ENCODE assay signal across 9 cellular contexts in genomic region chr5:154190652-154191304, GRCh38. TPM values are rescaled to one million over a fixed set of nuclear protein-coding genes. Genes with fewer than 3 reads are reported as not detected.
DNase-seq lines count a peak whose midpoint lies in the region; ATAC-seq, FAIRE-seq and TF ChIP-seq lines count a peak whose summit lies in the region.
"Had no signal": no experiment of that assay in that cellular context is flagged by ENCODE, and none has a peak within 500 bp of the region (broad histone marks: within the 10 kb centered on the region; RNA-seq: fewer than 3 reads in every experiment).

A gene with protein sequence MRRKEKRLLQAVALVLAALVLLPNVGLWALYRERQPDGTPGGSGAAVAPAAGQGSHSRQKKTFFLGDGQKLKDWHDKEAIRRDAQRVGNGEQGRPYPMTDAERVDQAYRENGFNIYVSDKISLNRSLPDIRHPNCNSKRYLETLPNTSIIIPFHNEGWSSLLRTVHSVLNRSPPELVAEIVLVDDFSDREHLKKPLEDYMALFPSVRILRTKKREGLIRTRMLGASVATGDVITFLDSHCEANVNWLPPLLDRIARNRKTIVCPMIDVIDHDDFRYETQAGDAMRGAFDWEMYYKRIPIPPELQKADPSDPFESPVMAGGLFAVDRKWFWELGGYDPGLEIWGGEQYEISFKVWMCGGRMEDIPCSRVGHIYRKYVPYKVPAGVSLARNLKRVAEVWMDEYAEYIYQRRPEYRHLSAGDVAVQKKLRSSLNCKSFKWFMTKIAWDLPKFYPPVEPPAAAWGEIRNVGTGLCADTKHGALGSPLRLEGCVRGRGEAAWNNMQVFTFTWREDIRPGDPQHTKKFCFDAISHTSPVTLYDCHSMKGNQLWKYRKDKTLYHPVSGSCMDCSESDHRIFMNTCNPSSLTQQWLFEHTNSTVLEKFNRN (plus strand): TSS chr5:154190733. CDS start chr5:154190867, 134 bp downstream.

- H3K9ac ChIP-seq in SU-DHL-6 (ENCODE audit: low read length) = peak within 1 kb of the TSS; percentile 74

- no peaks in the 10 kb centered on the region for H3K79me2 ChIP-seq in SU-DHL-6 (ENCODE audit: insufficient read depth, low read length)

- H3K4me2 ChIP-seq in SU-DHL-6 (ENCODE audit: low read depth, low read length, poor library complexity, severe bottlenecking) = peak within 1 kb of the TSS; percentile 92

- FAIRE-seq in bronchial epithelial cell (lab: Jason Lieb, UNC) = no peak
- FAIRE-seq: G401.6 had no signal

- H3K36me3 ChIP-seq in SU-DHL-6 (ENCODE audit: low read length) (no peaks in the 10 kb centered on the region), bronchial epithelial cell (ENCODE audit: control insufficient read depth, insufficient read depth, low read length) (no peaks in the 10 kb centered on the region)

- H3K27me3 ChIP-seq in SU-DHL-6 (ENCODE audit: low read length) = no peaks in the 10 kb centered on the region
- H3K27me3 ChIP-seq in bronchial epithelial cell (ENCODE audit: control insufficient read depth, insufficient read depth, low read length) = peaks cover 5% of the 10 kb centered on the region

- no peaks in the 10 kb centered on the region for H4K20me1 ChIP-seq in SU-DHL-6 (ENCODE audit: low read depth, low read length)

- DNase-seq in NCI-H1105 treated with DMSO at 0.1 percent for 48 hours (lab: John Stamatoyannopoulos, UW) (peak; percentile 30), NCI-H1105 (lab: John Stamatoyannopoulos, UW) (no peak), HK-2 (ENCODE audit: unreplicated experiment) (peak; percentile 54), bronchial epithelial cell (ENCODE audit: low read depth) (no peak), iPS-NIHi11 (ENCODE audit: low spot score) (peak; percentile 87), skeletal muscle cell (ENCODE audit: low read depth) (no peak)

- no peaks in the 10 kb centered on the region for H3F3A ChIP-seq in SU-DHL-6 (ENCODE audit: insufficient read depth)

- H3K9me2 ChIP-seq in SU-DHL-6 (replicated peaks; ENCODE audit: insufficient read depth, low read length) = no peaks in the 10 kb centered on the region

- TF ChIP-seq CTCF in SU-DHL-6 (IDR thresholded peaks at IDR 0.05; ENCODE audit: insufficient read depth, low read length, poor library complexity, severe bottlenecking) = no peak
- TF ChIP-seq CTCF in bronchial epithelial cell (IDR thresholded peaks at IDR 0.05; ENCODE audit: insufficient read depth, low read length, severe bottlenecking) = no peak

- peak within 1 kb of the TSS; percentile 99 for H3K4me3 ChIP-seq in SU-DHL-6 (ENCODE audit: insufficient read depth, low read length, poor library complexity, severe bottlenecking)
- peak within 1 kb of the TSS; percentile 64 for H3K4me3 ChIP-seq in bronchial epithelial cell (ENCODE audit: low read depth, low read length)
- H3K4me3 ChIP-seq in skeletal muscle cell (ENCODE audit: low read depth, low read length) = peak within 1 kb of the TSS; percentile 94

- no peaks in the 10 kb centered on the region for H3K9me3 ChIP-seq in SU-DHL-6 (ENCODE audit: insufficient read depth, low read length)

- peak within 1 kb of the TSS; percentile 90 for H2AFZ ChIP-seq in SU-DHL-6 (ENCODE audit: low read depth, low read length, severe bottlenecking)

- peak; percentile 74 for ATAC-seq in GM21360 (IDR thresholded peaks at IDR 0.05; ENCODE audit: unreplicated experiment)

- peak within 1 kb of the TSS; percentile 35 for H3K27ac ChIP-seq in SU-DHL-6 (ENCODE audit: low read depth, low read length)

RNA-seq across cellular contexts. Expression of the gene that starts here (rescaled TPM):
- 3.9 and 6.5 TPM in 2 replicates for total RNA-seq in bronchial epithelial cell

Comparison
In these comparisons a context has a peak if more than half of its experiments do, and no peak if none do; other contexts are left out.
1. DNase-seq: peak in NCI-H1105 treated with DMSO at 0.1 percent for 48 hours (single experiment), HK-2 (single experiment) and iPS-NIHi11 (single experiment); none in NCI-H1105 (single experiment), bronchial epithelial cell (single experiment) and skeletal muscle cell (single experiment).
2. Peak in every context shown above with its lines, with median percentiles within 50 percentile points of each other: H3K4me3 ChIP-seq.